In genomic region chr22:38868286-38868721, GRCh38 we compare ENCODE assay signal across 13 cellular contexts. TPM values are rescaled to one million over a fixed set of nuclear protein-coding genes. Genes with fewer than 3 reads are reported as not detected.
DNase-seq lines count a peak whose midpoint lies in the region; ATAC-seq and TF ChIP-seq lines count a peak whose summit lies in the region.
"Had no signal": no experiment of that assay in that cellular context is flagged by ENCODE, and none has a peak within 500 bp of the region (broad histone marks: within the 10 kb centered on the region; RNA-seq: fewer than 3 reads in every experiment).

No MANE protein-coding gene starts in this region.

- H3K9me3 Mint-ChIP-seq in activated T-cell treated with anti-CD3 and anti-CD28 coated beads, Interleukin-2, amount 50 U/mL, for 4 hours = no peaks in the 10 kb centered on the region
- no peaks in the 10 kb centered on the region for H3K9me3 Mint-ChIP-seq in activated T-cell treated with anti-CD3 and anti-CD28 coated beads, Interleukin-2, amount 50 U/mL, for 72 hours
- no peaks in the 10 kb centered on the region for H3K9me3 Mint-ChIP-seq in HFFc6
- no peaks in the 10 kb centered on the region for H3K9me3 Mint-ChIP-seq in chondrocyte (ENCODE audit: low read depth)
- H3K9me3 Mint-ChIP-seq: stimulated activated naive B cell treated with anti-CD40 and anti-IgM and Interleukin-4, amounts not matched to agents 10 μg/mL and 1 μg/mL and 100 μg/mL, for 72 hours had no signal

- H3K27me3 Mint-ChIP-seq in activated T-cell treated with anti-CD3 and anti-CD28 coated beads, Interleukin-2, amount 50 U/mL, for 4 hours (ENCODE audit: low read depth) = no peaks in the 10 kb centered on the region
- H3K27me3 Mint-ChIP-seq in activated T-cell treated with anti-CD3 and anti-CD28 coated beads, Interleukin-2, amount 50 U/mL, for 72 hours (ENCODE audit: low read depth) = no peaks in the 10 kb centered on the region
- H3K27me3 Mint-ChIP-seq in HFFc6 (ENCODE audit: insufficient read depth) (peaks cover under 1% of the 10 kb centered on the region; the same call in 1 of the 2 replicates), chondrocyte (ENCODE audit: low read depth) (no peaks in the 10 kb centered on the region)
- H3K27me3 Mint-ChIP-seq: stimulated activated naive B cell treated with anti-CD40 and anti-IgM and Interleukin-4, amounts not matched to agents 10 μg/mL and 1 μg/mL and 100 μg/mL, for 72 hours had no signal

- peaks cover 52% of the 10 kb centered on the region for H3K36me3 ChIP-seq in BE2C
- H3K36me3 ChIP-seq: uterus had no signal

- peaks cover 39% of the 10 kb centered on the region for H3K4me1 Mint-ChIP-seq in activated T-cell treated with anti-CD3 and anti-CD28 coated beads, Interleukin-2, amount 50 U/mL, for 4 hours (ENCODE audit: low read depth)
- H3K4me1 Mint-ChIP-seq in activated T-cell treated with anti-CD3 and anti-CD28 coated beads, Interleukin-2, amount 50 U/mL, for 72 hours (ENCODE audit: low read depth) = peaks cover 51% of the 10 kb centered on the region
- H3K4me1 Mint-ChIP-seq in HFFc6 (ENCODE audit: low read depth) (peaks cover 29% of the 10 kb centered on the region), chondrocyte (ENCODE audit: low read depth) (peaks cover 27% of the 10 kb centered on the region)

- H3K9me3 ChIP-seq in BE2C = no peaks in the 10 kb centered on the region
- H3K9me3 ChIP-seq: spleen, uterus had no signal

- H3K4me3 ChIP-seq in BE2C (ENCODE audit: low read depth, low read length) = no peak overlapping the region
- H3K4me3 ChIP-seq: hepatocyte, spleen, uterus had no signal

- H3K27me3 ChIP-seq in BE2C = no peaks in the 10 kb centered on the region
- H3K27me3 ChIP-seq: hepatocyte, uterus had no signal

- TF ChIP-seq CTCF in HFFc6 (IDR thresholded peaks at IDR 0.05) (no peak), chondrocyte (IDR thresholded peaks at IDR 0.05) (no peak), BE2C (IDR thresholded peaks at IDR 0.05; ENCODE audit: low read depth, low read length) (no peak)

- H3K27ac Mint-ChIP-seq in activated T-cell treated with anti-CD3 and anti-CD28 coated beads, Interleukin-2, amount 50 U/mL, for 72 hours = no peak overlapping the region
- H3K27ac Mint-ChIP-seq in HFFc6 (peak overlapping the region; percentile 8; the same call in 1 of the 2 replicates), chondrocyte (ENCODE audit: unreplicated experiment) (no peak overlapping the region)

- intact Hi-C loops in sciatic nerve (cut with DNase I) = loop anchor here (5.0 to 10.0 kb wide), 4 partner anchors 104 to 446 kb away; partner anchors contain the start of genes APOBEC3C and RPL3

- peaks cover 14% of the 10 kb centered on the region for H3K36me3 Mint-ChIP-seq in activated T-cell treated with anti-CD3 and anti-CD28 coated beads, Interleukin-2, amount 50 U/mL, for 4 hours (ENCODE audit: insufficient read depth)
- peaks cover 6 to 26% of the 10 kb centered on the region in 2 donors for H3K36me3 Mint-ChIP-seq in activated T-cell treated with anti-CD3 and anti-CD28 coated beads, Interleukin-2, amount 50 U/mL, for 72 hours (ENCODE audit: insufficient read depth in 2 of 2)
- no peaks in the 10 kb centered on the region; the same call in 1 of the 2 replicates for H3K36me3 Mint-ChIP-seq in HFFc6 (ENCODE audit: low read depth)
- peaks cover 3% of the 10 kb centered on the region for H3K36me3 Mint-ChIP-seq in chondrocyte (ENCODE audit: low read depth)

- no peak for DNase-seq in activated T-cell treated with anti-CD3 and anti-CD28 coated beads, Interleukin-2, amount 50 U/mL, for 4 hours
- no peak for DNase-seq in activated T-cell treated with anti-CD3 and anti-CD28 coated beads, Interleukin-2, amount 50 U/mL, for 72 hours
- DNase-seq in HFFc6 (no peak), chondrocyte (ENCODE audit: low spot score) (peak; percentile 51), sciatic nerve (ENCODE audit: low spot score) (peak; percentile 51), BE2C (no peak), NCI-H1436 (lab: John Stamatoyannopoulos, UW) (no peak)
- DNase-seq: NCI-H1417 treated with DMSO at 0.1 percent for 48 hours had no signal

- ATAC-seq in activated T-cell treated with anti-CD3 and anti-CD28 coated beads, Interleukin-2, amount 50 U/mL, for 4 hours = no peak
- ATAC-seq in activated T-cell treated with anti-CD3 and anti-CD28 coated beads, Interleukin-2, amount 50 U/mL, for 72 hours (replicated peaks in 1 of 2) = no peak
- no peak for ATAC-seq in sciatic nerve
- ATAC-seq in HG02588 (IDR thresholded peaks at IDR 0.05; ENCODE audit: unreplicated experiment) = no peak

- H3K4me3 Mint-ChIP-seq in activated T-cell treated with anti-CD3 and anti-CD28 coated beads, Interleukin-2, amount 50 U/mL, for 4 hours = peak overlapping the region; percentile 37
- no peak overlapping the region for H3K4me3 Mint-ChIP-seq in activated T-cell treated with anti-CD3 and anti-CD28 coated beads, Interleukin-2, amount 50 U/mL, for 72 hours
- no peak overlapping the region for H3K4me3 Mint-ChIP-seq in HFFc6
- no peak overlapping the region for H3K4me3 Mint-ChIP-seq in chondrocyte (ENCODE audit: unreplicated experiment)

- H3K4me1 ChIP-seq in BE2C = peaks cover 48% of the 10 kb centered on the region

RNA-seq across cellular contexts. Expression of gene CBX6, which starts 3.7 kb away (rescaled TPM):
- 100 to 1,000 TPM; 192 to 225 (median 207) TPM for total RNA-seq in activated T-cell treated with anti-CD3 and anti-CD28 coated beads, Interleukin-2, amount 50 U/mL, for 4 hours
- 100 to 1,000 TPM; 116 to 124 TPM for total RNA-seq in activated T-cell treated with anti-CD3 and anti-CD28 coated beads, Interleukin-2, amount 50 U/mL, for 72 hours
- total RNA-seq in HFFc6 (2021; fragmentation: NEBNext Ultra II Directional; extraction: Animal tissue kit (Norgen Biotek cat#: 25700)) = 10 to 100 TPM; 72.0 to 91.5 (median 75.3) TPM
- total RNA-seq in chondrocyte = 80.1 to 110 TPM (median 82.9 TPM) in 3 replicates
- 83.5 TPM for total RNA-seq in sciatic nerve
- polyA plus RNA-seq in BE2C (2012; ENCODE audit: insufficient read depth, insufficient read length, low read depth) = 69.0 TPM

RNA-seq across cellular contexts. Expression of gene NPTXR, which starts 24.5 kb away (rescaled TPM):
- 1 to 10 TPM; 2.0 to 2.5 (median 2.2) TPM for total RNA-seq in activated T-cell treated with anti-CD3 and anti-CD28 coated beads, Interleukin-2, amount 50 U/mL, for 4 hours
- total RNA-seq in activated T-cell treated with anti-CD3 and anti-CD28 coated beads, Interleukin-2, amount 50 U/mL, for 72 hours = 1 to 10 TPM; 6.3 to 6.4 TPM
- 1 to 10 TPM; 1.4 to 5.4 (median 1.6) TPM for total RNA-seq in HFFc6 (2021; fragmentation: NEBNext Ultra II Directional; extraction: Animal tissue kit (Norgen Biotek cat#: 25700))
- 23.4 to 37.5 TPM (median 35.0 TPM) in 3 replicates for total RNA-seq in chondrocyte
- 6.9 TPM for total RNA-seq in sciatic nerve
- polyA plus RNA-seq in BE2C (2012; ENCODE audit: insufficient read depth, insufficient read length, low read depth) = 3.0 TPM

Comparison
In these comparisons a context has a peak if more than half of its experiments do, and no peak if none do; other contexts are left out.
1. DNase-seq: peak in chondrocyte (single experiment) and sciatic nerve (single experiment); none in activated T-cell treated with anti-CD3 and anti-CD28 coated beads, Interleukin-2, amount 50 U/mL, for 4 hours (single experiment), activated T-cell treated with anti-CD3 and anti-CD28 coated beads, Interleukin-2, amount 50 U/mL, for 72 hours (0 of 2), HFFc6 (single experiment), BE2C (single experiment) and NCI-H1436 (single experiment).